Comparison of ENCODE assay signal across 8 cellular contexts in the genomic region with DNA sequence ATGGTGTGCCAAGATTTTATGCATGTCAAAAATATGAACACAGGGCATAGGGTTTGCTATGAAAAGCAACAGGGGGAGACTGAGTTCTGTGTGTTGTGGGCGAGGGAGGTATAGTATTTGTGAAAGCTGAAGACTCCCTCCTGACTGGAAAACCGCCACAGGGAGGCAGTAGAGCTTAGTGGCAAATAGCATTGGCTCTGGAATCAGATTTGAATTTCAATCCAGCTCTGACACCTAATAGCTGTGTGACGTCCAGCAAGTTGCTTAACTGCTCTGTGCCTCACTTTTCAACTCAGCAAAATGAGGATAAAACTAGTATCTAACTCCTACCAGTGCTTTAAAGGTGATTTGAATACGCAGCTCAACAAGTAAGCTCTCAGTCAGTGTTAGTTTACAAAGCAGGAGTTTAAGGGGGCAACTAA. TPM values are rescaled to one million over a fixed set of nuclear protein-coding genes. Genes with fewer than 3 reads are reported as not detected.
DNase-seq lines count a peak whose midpoint lies in the region; ATAC-seq and TF ChIP-seq lines count a peak whose summit lies in the region.

No MANE protein-coding gene starts in this region.

- H3K4me3 Mint-ChIP-seq in activated CD8-positive, alpha-beta memory T cell treated with anti-CD3 and anti-CD28 coated beads, Interleukin-2, amount 10 ng/mL, durations not matched to agents 7 days and 5 days = no peak overlapping the region

- H3K4me3 ChIP-seq in DND-41 (ENCODE audit: low read depth in 1 of 2, low read length in 2 of 2) (no peak overlapping the region), LNCaP clone FGC (ENCODE audit: low read depth, low read length) (no peak overlapping the region)

- TF ChIP-seq CTCF in DND-41 (IDR thresholded peaks at IDR 0.05; ENCODE audit: borderline replicate concordance, extremely low read depth, low read length, poor library complexity, severe bottlenecking) = peak; percentile 74
- TF ChIP-seq CTCF in LNCaP clone FGC (IDR thresholded peaks at IDR 0.05; ENCODE audit: control insufficient read depth, extremely low read depth, insufficient read depth) = 0 out of 2 replicates have a peak, but pooled peaks have one; percentile 10
- peak; percentile 69 for TF ChIP-seq CTCF in foreskin keratinocyte (conservative IDR thresholded peaks at IDR 0.05)

- H3K9me3 Mint-ChIP-seq in activated CD8-positive, alpha-beta memory T cell treated with anti-CD3 and anti-CD28 coated beads, Interleukin-2, amount 10 ng/mL, durations not matched to agents 7 days and 5 days (ENCODE audit: low read depth) = no peaks in the 10 kb centered on the region

- H3K79me2 ChIP-seq in DND-41 (ENCODE audit: insufficient read depth, low read length) = no peaks in the 10 kb centered on the region

- no peak overlapping the region for H3K9ac ChIP-seq in DND-41 (ENCODE audit: low read depth, low read length)

- H2AFZ ChIP-seq in DND-41 (ENCODE audit: low read depth, low read length) = no peak overlapping the region

- no peaks in the 10 kb centered on the region for H3K9me3 ChIP-seq in DND-41 (ENCODE audit: insufficient read depth, low read length, severe bottlenecking)

- H3K4me1 Mint-ChIP-seq in activated CD8-positive, alpha-beta memory T cell treated with anti-CD3 and anti-CD28 coated beads, Interleukin-2, amount 10 ng/mL, durations not matched to agents 7 days and 5 days = peaks cover 7% of the 10 kb centered on the region

- no peaks in the 10 kb centered on the region for H4K20me1 ChIP-seq in DND-41 (ENCODE audit: insufficient read depth, low read length)

- H3K36me3 Mint-ChIP-seq in activated CD8-positive, alpha-beta memory T cell treated with anti-CD3 and anti-CD28 coated beads, Interleukin-2, amount 10 ng/mL, durations not matched to agents 7 days and 5 days = no peaks in the 10 kb centered on the region

- H3K27me3 Mint-ChIP-seq in activated CD8-positive, alpha-beta memory T cell treated with anti-CD3 and anti-CD28 coated beads, Interleukin-2, amount 10 ng/mL, durations not matched to agents 7 days and 5 days = peaks cover 6% of the 10 kb centered on the region

- no peak overlapping the region for H3K27ac ChIP-seq in DND-41 (ENCODE audit: low read length)
- H3K27ac ChIP-seq in foreskin keratinocyte = no peak overlapping the region

- ATAC-seq in DND-41 (ENCODE audit: insufficient read depth, low read depth) = peak; percentile 89
- peak; percentile 79 for ATAC-seq in activated CD8-positive, alpha-beta memory T cell treated with anti-CD3 and anti-CD28 coated beads, Interleukin-2, amount 10 ng/mL, durations not matched to agents 7 days and 5 days
- ATAC-seq in foreskin keratinocyte = peak; percentile 74

- DNase-seq in DND-41 (peak; percentile 78), LNCaP clone FGC (ENCODE audit: low read depth) (no peak), foreskin keratinocyte (no peak), NCI-H1417 treated with DMSO at 0.1 percent for 48 hours (lab: John Stamatoyannopoulos, UW) (no peak), middle frontal gyrus (ENCODE audit: extremely low spot score, low spot score) (no peak), hepatic stellate cell (ENCODE audit: low spot score) (no peak)
- peak; percentile 75 for DNase-seq in activated CD8-positive, alpha-beta memory T cell treated with anti-CD3 and anti-CD28 coated beads, Interleukin-2, amount 10 ng/mL, durations not matched to agents 7 days and 5 days
- peak; percentile 34 for DNase-seq in stimulated activated naive CD4-positive, alpha-beta T cell treated with Interleukin-2 at 50 U/mL for 16 hours (lab: John Stamatoyannopoulos, UW)

- CTCF ChIA-PET in activated CD8-positive, alpha-beta memory T cell treated with anti-CD3 and anti-CD28 coated beads, Interleukin-2, amount 10 ng/mL, durations not matched to agents 7 days and 5 days (lab: Charles Lee) = interaction anchor here (0.7 to 2.5 kb wide), 13 partner anchors 12 to 405 kb away, joined by 3 to 12 read pairs (median 3); no protein-coding TSS in a partner anchor

- H3K36me3 ChIP-seq in DND-41 (ENCODE audit: insufficient read depth, low read length) = no peaks in the 10 kb centered on the region

- H3K4me2 ChIP-seq in DND-41 (ENCODE audit: insufficient read depth, low read length) = no peak overlapping the region

- H3K27ac Mint-ChIP-seq in activated CD8-positive, alpha-beta memory T cell treated with anti-CD3 and anti-CD28 coated beads, Interleukin-2, amount 10 ng/mL, durations not matched to agents 7 days and 5 days = no peak overlapping the region

- H3K27me3 ChIP-seq in DND-41 (ENCODE audit: insufficient read depth, low read length, poor library complexity) (no peaks in the 10 kb centered on the region), foreskin keratinocyte (no peaks in the 10 kb centered on the region)

- H3K4me1 ChIP-seq in DND-41 (ENCODE audit: insufficient read depth, low read length) (peaks cover 7% of the 10 kb centered on the region), foreskin keratinocyte (no peaks in the 10 kb centered on the region)

RNA-seq across cellular contexts. Expression of gene KPNA2, which starts 22.0 kb away (rescaled TPM):
- 100 to 1,000 TPM; 246 to 321 TPM for total RNA-seq in activated CD8-positive, alpha-beta memory T cell treated with anti-CD3 and anti-CD28 coated beads, Interleukin-2, amount 10 ng/mL, durations not matched to agents 7 days and 5 days
- 268 and 347 TPM in 2 replicates for total RNA-seq in foreskin keratinocyte
- polyA plus RNA-seq in foreskin keratinocyte = 214 and 297 TPM in 2 replicates

Comparison
In these comparisons a context has a peak if more than half of its experiments do, and no peak if none do; other contexts are left out.
1. DNase-seq: peak in DND-41 (single experiment), activated CD8-positive, alpha-beta memory T cell treated with anti-CD3 and anti-CD28 coated beads, Interleukin-2, amount 10 ng/mL, durations not matched to agents 7 days and 5 days (single experiment) and stimulated activated naive CD4-positive, alpha-beta T cell treated with Interleukin-2 at 50 U/mL for 16 hours (single experiment); none in LNCaP clone FGC (single experiment), foreskin keratinocyte (0 of 2), NCI-H1417 treated with DMSO at 0.1 percent for 48 hours (single experiment), middle frontal gyrus (single experiment) and hepatic stellate cell (single experiment).
2. CTCF ChIP-seq: peak in every context shown above with its lines; median percentile 74 in DND-41; 69 in foreskin keratinocyte; 10 in LNCaP clone FGC.
3. Peak in every context shown above with its lines, with median percentiles within 50 percentile points of each other: ATAC-seq.